Comparison of ENCODE assay signal across 1 cellular context in the genomic region with DNA sequence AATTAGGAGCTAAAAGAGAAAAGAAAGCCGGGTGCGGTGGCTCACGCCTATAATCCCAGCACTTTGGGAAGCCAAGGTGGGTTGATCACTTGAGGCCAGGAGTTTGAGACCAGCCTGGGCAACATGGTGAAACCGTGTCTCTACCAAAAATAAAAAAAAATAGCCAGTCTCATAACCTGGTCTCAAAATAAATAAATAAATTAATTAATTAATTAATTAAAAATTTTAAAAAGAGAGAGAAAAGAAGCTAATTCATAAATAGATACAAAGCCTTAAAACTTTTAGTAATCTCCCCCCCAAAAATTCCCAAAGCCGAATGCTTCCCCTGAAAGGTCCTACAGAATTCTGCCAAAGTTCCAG.
A peak's percentile ranks its signal among the peaks of the same experiment; 100 is the strongest.
TF ChIP-seq lines count a peak whose summit lies in the region.

No MANE protein-coding gene starts in this region.

TF ChIP-seq in HepG2, 621 proteins besides CTCF, POLR2A, EP300 and RAD21:
- 0 out of 2 replicates have a peak, but pooled peaks have one; percentile 6 for TF ChIP-seq SP140L (CRISPR knock-in tag; IDR thresholded peaks at IDR 0.05; ENCODE audit: borderline replicate concordance)
- TF ChIP-seq, protein P1, sequence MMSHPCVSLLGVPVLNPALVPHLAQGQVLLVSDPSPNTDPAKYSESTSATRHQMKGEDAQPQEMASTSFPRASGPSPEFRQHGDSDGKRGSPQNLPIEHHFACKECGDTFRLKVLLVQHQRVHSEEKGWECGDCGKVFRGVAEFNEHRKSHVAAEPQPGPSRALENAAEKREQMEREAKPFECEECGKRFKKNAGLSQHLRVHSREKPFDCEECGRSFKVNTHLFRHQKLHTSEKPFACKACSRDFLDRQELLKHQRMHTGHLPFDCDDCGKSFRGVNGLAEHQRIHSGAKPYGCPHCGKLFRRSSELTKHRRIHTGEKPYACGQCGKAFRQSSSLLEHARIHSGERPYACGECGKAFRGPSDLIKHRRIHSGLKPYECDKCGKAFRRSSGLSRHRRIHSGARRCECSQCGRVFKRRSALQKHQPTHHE (CRISPR knock-in tag; IDR thresholded peaks at IDR 0.05; ENCODE audit: borderline replicate concordance), result 0 out of 2 replicates have a peak, but pooled peaks have one; percentile 3
